14 cellular contexts compared by ENCODE assay signal in the genomic region with DNA sequence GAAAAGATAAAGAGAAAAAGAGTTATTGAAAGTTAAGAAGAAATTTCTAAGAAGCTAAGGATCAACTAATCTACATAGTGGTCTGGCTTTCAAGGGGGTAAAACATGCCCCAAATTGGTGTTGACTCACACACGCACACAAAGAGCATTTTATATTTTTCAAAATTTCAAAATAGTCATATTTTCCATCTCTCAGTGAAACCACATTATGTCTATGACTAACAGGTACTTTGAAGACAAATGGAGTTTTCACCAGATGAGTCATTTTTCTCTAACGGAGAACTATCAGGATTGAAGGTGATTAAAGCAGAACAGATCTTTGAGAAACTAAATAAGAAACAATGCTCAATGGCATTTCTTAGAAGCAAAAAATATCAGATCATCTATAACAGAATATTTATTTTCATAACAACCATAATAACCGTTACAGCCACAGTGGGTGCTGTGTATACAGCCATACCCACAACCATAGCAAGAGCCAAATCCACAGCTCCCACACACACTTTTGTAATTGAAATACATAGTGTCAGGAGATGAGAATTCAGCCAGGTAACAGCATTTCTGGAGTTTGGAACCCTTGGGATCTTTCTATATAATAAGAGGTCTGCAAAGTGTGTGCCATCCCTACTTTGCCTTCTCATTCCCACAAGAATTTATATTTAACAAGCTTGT. TPM values are rescaled to one million over a fixed set of nuclear protein-coding genes. Genes with fewer than 3 reads are reported as not detected.
DNase-seq lines count a peak whose midpoint lies in the region; ATAC-seq and TF ChIP-seq lines count a peak whose summit lies in the region.
"Had no signal": no experiment of that assay in that cellular context is flagged by ENCODE, and none has a peak within 500 bp of the region (broad histone marks: within the 10 kb centered on the region; RNA-seq: fewer than 3 reads in every experiment).

A gene with protein sequence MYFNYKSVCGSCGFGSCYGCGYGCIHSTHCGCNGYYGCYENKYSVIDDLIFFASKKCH (minus strand): TSS at position 539 of the 671 bp plus-strand sequence. CDS start 18 bp downstream, at position 521.

- TF ChIP-seq POLR2A in esophagus squamous epithelium (IDR thresholded peaks at IDR 0.05): no peak

- H3K36me3 Mint-ChIP-seq in naive thymus-derived CD8-positive, alpha-beta T cell: no peaks in the 10 kb centered on the region
- H3K36me3 Mint-ChIP-seq: CD4-positive, CD25-positive, alpha-beta regulatory T cell; memory B cell had no signal

- peaks cover 0 to 5% (median 0%) of the 10 kb centered on the region in 9 donors for H3K9me3 Mint-ChIP-seq in naive thymus-derived CD8-positive, alpha-beta T cell

- no peak within 1 kb of the TSS for H3K4me3 ChIP-seq in fibroblast of mammary gland (ENCODE audit: control insufficient read depth, low read depth, low read length)
- no peak within 1 kb of the TSS for H3K4me3 ChIP-seq in colonic mucosa
- no peak within 1 kb of the TSS for H3K4me3 ChIP-seq in esophagus squamous epithelium

- POLR2A ChIA-PET in naive thymus-derived CD8-positive, alpha-beta T cell (lab: Charles Lee): no interaction called here

- DNase-seq in SW 1271 (lab: John Stamatoyannopoulos, UW): peak; percentile 28 to 67
- DNase-seq in fibroblast of mammary gland (ENCODE audit: low read depth): peak; percentile 43
- no peak for DNase-seq in colonic mucosa
- DNase-seq in LoVo (ENCODE audit: low spot score): no peak
- no peak for DNase-seq in esophagus squamous epithelium (lab: John Stamatoyannopoulos, UW)
- DNase-seq in naive thymus-derived CD8-positive, alpha-beta T cell: no peak
- DNase-seq: activated gamma-delta T cell, NCI-H187 treated with DMSO at 0.1 percent for 48 hours, posterior cingulate gyrus had no signal

- WGBS in esophagus squamous epithelium, 2 donors: 36 to 63% methylated on average over 3 of the region's 3 CpGs

- no peaks in the 10 kb centered on the region for H3K36me3 ChIP-seq in colonic mucosa
- no peaks in the 10 kb centered on the region for H3K36me3 ChIP-seq in esophagus squamous epithelium

- H3K27me3 ChIP-seq in colonic mucosa: no peaks in the 10 kb centered on the region
- H3K27me3 ChIP-seq in esophagus squamous epithelium: no peaks in the 10 kb centered on the region

- ATAC-seq in GM18508 (IDR thresholded peaks at IDR 0.05; ENCODE audit: insufficient read depth, unreplicated experiment): peak; percentile 45
- ATAC-seq in HG02870 (IDR thresholded peaks at IDR 0.05; ENCODE audit: unreplicated experiment): peak; percentile 63
- ATAC-seq in naive thymus-derived CD8-positive, alpha-beta T cell: no peak

- no peak within 1 kb of the TSS for H3K4me3 Mint-ChIP-seq in naive thymus-derived CD8-positive, alpha-beta T cell
- H3K4me3 Mint-ChIP-seq: CD4-positive, CD25-positive, alpha-beta regulatory T cell; memory B cell had no signal

- H3K27ac ChIP-seq in colonic mucosa (no peak within 1 kb of the TSS), esophagus squamous epithelium (no peak within 1 kb of the TSS)
- H3K27ac ChIP-seq: HL-60 had no signal

- intact Hi-C loops in colonic mucosa (cut with DNase I) (no loop called here), esophagus squamous epithelium (cut with DNase I) (no loop called here)

- peaks cover 0 to 7% (median 0%) of the 10 kb centered on the region in 4 donors for H3K4me1 Mint-ChIP-seq in naive thymus-derived CD8-positive, alpha-beta T cell
- H3K4me1 Mint-ChIP-seq: memory B cell had no signal

- no peak for TF ChIP-seq CTCF in fibroblast of mammary gland (conservative IDR thresholded peaks at IDR 0.05; ENCODE audit: control insufficient read depth, insufficient read depth, low read depth, low read length)
- no peak for TF ChIP-seq CTCF in colonic mucosa (IDR thresholded peaks at IDR 0.05)
- TF ChIP-seq CTCF in esophagus squamous epithelium (IDR thresholded peaks at IDR 0.05): no peak

- H3K27me3 Mint-ChIP-seq in naive thymus-derived CD8-positive, alpha-beta T cell: peaks cover 0 to 5% (median 1%) of the 10 kb centered on the region in 5 donors
- H3K27me3 Mint-ChIP-seq: CD4-positive, CD25-positive, alpha-beta regulatory T cell; memory B cell had no signal

- H3K27ac Mint-ChIP-seq in naive thymus-derived CD8-positive, alpha-beta T cell: peak within 1 kb of the TSS in 1 of 10 donors; percentile 38
- H3K27ac Mint-ChIP-seq: CD4-positive, CD25-positive, alpha-beta regulatory T cell; memory B cell had no signal

- H3K4me1 ChIP-seq in colonic mucosa: no peaks in the 10 kb centered on the region
- H3K4me1 ChIP-seq in esophagus squamous epithelium: no peaks in the 10 kb centered on the region

- no peak within 1 kb of the TSS for H3K9ac ChIP-seq in colonic mucosa (ENCODE audit: low read depth in 2 of 2, low read length in 2 of 2)

- H3K9me3 ChIP-seq in colonic mucosa (no peaks in the 10 kb centered on the region), esophagus squamous epithelium (no peaks in the 10 kb centered on the region)

RNA-seq across cellular contexts. Expression of the gene that starts here (rescaled TPM):
- total RNA-seq in colonic mucosa (not detected), esophagus squamous epithelium (not detected)
- not detected for total RNA-seq in naive thymus-derived CD8-positive, alpha-beta T cell
- not detected for polyA plus RNA-seq in naive thymus-derived CD8-positive, alpha-beta T cell
- total RNA-seq: CD4-positive, CD25-positive, alpha-beta regulatory T cell had no signal
- polyA plus RNA-seq: CD4-positive, CD25-positive, alpha-beta regulatory T cell had no signal

Comparison
In these comparisons a context has a peak if more than half of its experiments do, and no peak if none do; other contexts are left out.
1. ATAC-seq: peak in GM18508 (single experiment) and HG02870 (single experiment); none in naive thymus-derived CD8-positive, alpha-beta T cell (0 of 2).
2. DNase-seq: peak in SW 1271 (2 of 2) and fibroblast of mammary gland (single experiment); none in colonic mucosa (single experiment), LoVo (single experiment), esophagus squamous epithelium (single experiment) and naive thymus-derived CD8-positive, alpha-beta T cell (0 of 10).